Comparison of ENCODE assay signal across 1 cellular context in the genomic region with DNA sequence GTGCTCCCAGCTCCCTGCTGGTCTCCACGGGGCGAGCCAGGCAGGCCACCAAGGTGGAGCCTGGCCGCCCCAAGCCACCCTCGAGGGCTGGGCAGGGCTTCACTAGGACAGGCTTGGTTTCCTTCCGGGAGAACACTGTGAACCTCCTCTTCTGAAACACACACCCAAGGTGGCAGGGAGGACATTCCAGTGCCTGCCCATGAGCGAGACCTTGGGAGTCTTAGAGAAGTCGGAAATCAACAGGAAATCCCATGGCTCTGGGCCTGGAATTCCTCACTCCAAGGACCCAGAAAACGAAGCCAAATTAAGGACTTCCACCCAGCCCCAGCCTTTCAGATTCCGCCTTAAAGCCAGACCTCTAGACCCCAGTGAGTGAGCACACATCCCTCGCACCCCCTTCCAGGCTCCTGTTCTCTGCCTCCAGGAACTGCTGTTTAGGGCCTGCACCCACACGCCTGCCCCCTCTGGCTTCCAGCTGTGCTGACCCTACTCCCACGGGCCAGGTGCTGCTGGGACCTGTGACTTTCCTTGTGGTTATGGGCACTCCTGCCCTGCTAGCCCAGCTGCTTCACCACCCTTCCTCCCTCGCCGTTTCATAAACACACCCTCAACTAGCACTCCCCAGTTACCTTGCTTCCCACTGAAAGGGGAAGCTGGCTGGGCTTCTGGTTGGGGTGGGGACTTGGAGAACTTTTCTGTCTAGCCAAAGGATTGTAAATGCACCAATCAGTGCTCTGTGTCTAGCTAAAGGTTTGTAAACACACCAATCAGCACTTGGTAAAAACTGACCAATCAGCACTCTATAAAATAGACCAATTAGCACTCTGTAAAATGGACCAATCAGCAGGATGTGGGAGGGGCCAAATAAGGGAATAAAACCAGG.
TF ChIP-seq lines count a peak whose summit lies in the region.

No MANE protein-coding gene starts in this region.

TF ChIP-seq in endothelial cell of umbilical vein, 7 proteins besides CTCF, POLR2A, EP300 and RAD21 (continued from another document):
- TF ChIP-seq POLR2AphosphoS5 (IDR thresholded peaks at IDR 0.05; ENCODE audit: insufficient read depth, low read depth, low read length): peak; percentile 78
- TF ChIP-seq MYC (IDR thresholded peaks at IDR 0.05; ENCODE audit: low read depth, low read length): peak; percentile 33
- TF ChIP-seq JUN (IDR thresholded peaks at IDR 0.05; ENCODE audit: borderline replicate concordance, insufficient read depth, insufficient read length, low read depth): no peak
